In the genomic region with DNA sequence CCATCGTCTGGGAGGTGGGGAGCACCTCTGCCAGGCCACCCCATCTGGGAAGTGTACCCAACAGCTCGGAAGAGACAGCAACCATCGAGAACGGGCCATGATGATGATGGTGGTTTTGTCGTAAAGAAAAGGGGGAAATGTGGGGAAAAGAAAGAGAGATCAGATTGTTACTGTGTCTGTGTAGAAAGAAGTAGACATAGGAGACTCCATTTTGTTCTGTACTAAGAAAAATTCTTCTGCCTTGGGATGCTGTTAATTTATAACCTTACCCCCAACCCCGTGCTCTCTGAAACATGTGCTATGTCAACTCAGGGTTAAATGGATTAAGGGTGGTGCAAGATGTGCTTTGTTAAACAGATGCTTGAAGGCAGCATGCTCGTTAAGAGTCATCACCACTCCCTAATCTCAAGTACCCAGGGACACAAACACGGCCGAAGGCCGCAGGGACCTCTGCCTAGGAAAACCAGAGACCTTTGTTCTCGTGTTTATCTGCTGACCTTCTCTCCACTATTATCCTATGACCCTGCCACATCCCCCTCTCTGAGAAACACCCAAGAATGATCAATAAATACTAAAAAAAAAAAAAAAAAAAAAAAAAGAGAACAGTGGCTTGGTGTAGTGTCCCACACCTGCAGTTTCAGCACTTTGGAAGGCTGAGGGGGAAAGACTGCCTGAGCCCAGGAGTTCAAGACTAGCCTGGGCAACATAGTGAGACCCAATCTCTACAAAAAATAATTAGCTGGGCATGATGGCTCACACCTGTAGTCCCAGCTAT, we compare ENCODE assay signal across 18 cellular contexts. TPM values are rescaled to one million over a fixed set of nuclear protein-coding genes. Genes with fewer than 3 reads are reported as not detected.
"Had no signal": no experiment of that assay in that cellular context is flagged by ENCODE, and none has a peak within 500 bp of the region (broad histone marks: within the 10 kb centered on the region; RNA-seq: fewer than 3 reads in every experiment).

No MANE protein-coding gene starts in this region.

RNA-seq across cellular contexts. Expression of a gene that starts 41.2 kb away (rescaled TPM):
- total RNA-seq: activated CD4-positive, alpha-beta memory T cell treated with anti-CD3 and anti-CD28 coated beads, Interleukin-2, amount 10 ng/mL, durations not matched to agents 7 days and 5 days; activated CD4-positive, alpha-beta T cell treated with anti-CD3 and anti-CD28 coated beads for 36 hours; activated CD4-positive, alpha-beta T cell treated with anti-CD3 and anti-CD28 coated beads, Interleukin-2, amount 10 ng/mL, durations not matched to agents 7 days and 5 days; activated CD8-positive, alpha-beta T cell treated with anti-CD3 and anti-CD28 coated beads, Interleukin-2, amount 10 ng/mL, durations not matched to agents 7 days and 5 days; activated naive CD4-positive, alpha-beta T cell treated with anti-CD3 and anti-CD28 coated beads, Interleukin-2, amount 50 U/mL, for 72 hours; activated naive CD8-positive, alpha-beta T cell treated with anti-CD3 and anti-CD28 coated beads for 36 hours; activated T-helper 2 cell treated with anti-CD3 and anti-CD28 coated beads, Interferon-gamma antibody, Interleukin-2, Interleukin-4, amounts not matched to agents 10 μg/mL and 5 μg/mL and 100 μg/mL, durations not matched to agents 14 hours and 24 hours and 36 hours; aorta; astrocyte; body of pancreas; breast epithelium; cardiac septum; cerebellum; T-cell; T-helper 1 cell treated with Interleukin-12 subunit alpha and Interleukin-12 subunit beta and Interleukin-4 antibody, amounts not matched to agents 30 ng/mL and 1 ng/mL, for 36 hours; T-helper 17 cell; WTC11 had no signal
- polyA plus RNA-seq: adrenal gland, aorta had no signal
